In genomic region chr12:79547735-79548347, GRCh38 we compare ENCODE assay signal across 8 cellular contexts.
A peak's percentile ranks its signal among the peaks of the same experiment; 100 is the strongest.
DNase-seq lines count a peak whose midpoint lies in the region; ATAC-seq and TF ChIP-seq lines count a peak whose summit lies in the region.

No MANE protein-coding gene starts in this region.

- peak overlapping the region; percentile 76 for H3K9ac ChIP-seq in skeletal muscle satellite cell (ENCODE audit: low read depth, low read length)

- peak; percentile 85 for ATAC-seq in HG02642 (IDR thresholded peaks at IDR 0.05; ENCODE audit: poor library complexity, unreplicated experiment)

- H3K4me2 ChIP-seq in hepatocyte (peak overlapping the region; percentile 54), skeletal muscle satellite cell (ENCODE audit: low read length) (peak overlapping the region; percentile 56)

- 11% methylated on average over 5 of the region's 5 CpGs for WGBS in hepatocyte (ENCODE audit: low lambda C conversion rate, missing lambda C conversion rate)

- TF ChIP-seq CTCF in ascending aorta (IDR thresholded peaks at IDR 0.05) (peak; percentile 24 to 80 (median 68)), hepatocyte (IDR thresholded peaks at IDR 0.05; ENCODE audit: poor library complexity) (peak; percentile 72)

- no peak overlapping the region for H2AFZ ChIP-seq in hepatocyte

- H3K27me3 ChIP-seq in ascending aorta (no peaks in the 10 kb centered on the region), hepatocyte (no peaks in the 10 kb centered on the region), skeletal muscle satellite cell (ENCODE audit: control insufficient read depth, insufficient read depth, low read length) (no peaks in the 10 kb centered on the region)

- no peaks in the 10 kb centered on the region for H3K36me3 ChIP-seq in ascending aorta
- no peaks in the 10 kb centered on the region for H3K36me3 ChIP-seq in hepatocyte (replicated peaks; ENCODE audit: insufficient read depth, low read depth)
- peaks cover 21% of the 10 kb centered on the region for H3K36me3 ChIP-seq in skeletal muscle satellite cell (ENCODE audit: insufficient read depth, low read length)

- no peaks in the 10 kb centered on the region for H3K9me2 ChIP-seq in hepatocyte (replicated peaks; ENCODE audit: insufficient read depth)

- H3K79me2 ChIP-seq in hepatocyte: no peaks in the 10 kb centered on the region

- intact Hi-C loops in ascending aorta (cut with DNase I): loop anchor here (1.0 to 10.0 kb wide), 3 partner anchors 128 to 1527 kb away; partner anchors contain the start of gene ACSS3

- H3K27ac ChIP-seq in ascending aorta (peak overlapping the region; percentile 83), hepatocyte (peak overlapping the region; percentile 93)

- H3K4me3 ChIP-seq in ascending aorta (no peak overlapping the region), hepatocyte (no peak overlapping the region), skeletal muscle satellite cell (ENCODE audit: low read length) (no peak overlapping the region)

- peak; percentile 64 for DNase-seq in AG08395 (ENCODE audit: low spot score)
- peak; percentile 60 for DNase-seq in GM04504 (ENCODE audit: low read depth)
- peak; percentile 17 for DNase-seq in NCI-H2029 (lab: John Stamatoyannopoulos, UW)
- no peak for DNase-seq in ascending aorta (ENCODE audit: low spot score in 2 of 2)
- peak; percentile 71 for DNase-seq in hepatocyte (ENCODE audit: low spot score)
- DNase-seq in effector CD4-positive, alpha-beta T cell: no peak

- H3K9me3 ChIP-seq in ascending aorta (no peaks in the 10 kb centered on the region), hepatocyte (ENCODE audit: low read depth) (no peaks in the 10 kb centered on the region), skeletal muscle satellite cell (replicated peaks; ENCODE audit: low read length) (peaks cover 5% of the 10 kb centered on the region)

- H3K4me1 ChIP-seq in ascending aorta: peaks cover 18 to 41% of the 10 kb centered on the region in 2 donors
- peaks cover 28% of the 10 kb centered on the region for H3K4me1 ChIP-seq in hepatocyte (ENCODE audit: insufficient read depth)
- peaks cover 40% of the 10 kb centered on the region for H3K4me1 ChIP-seq in skeletal muscle satellite cell (ENCODE audit: control insufficient read depth, insufficient read depth, low read length)

- no peaks in the 10 kb centered on the region for H4K20me1 ChIP-seq in hepatocyte (ENCODE audit: insufficient read depth, poor library complexity, severe bottlenecking)

Comparison
In these comparisons a context has a peak if more than half of its experiments do, and no peak if none do; other contexts are left out.
1. DNase-seq: peak in AG08395 (single experiment), GM04504 (single experiment), NCI-H2029 (single experiment) and hepatocyte (single experiment); none in ascending aorta (0 of 2) and effector CD4-positive, alpha-beta T cell (single experiment).